In genomic region chr4:32700838-32701237, GRCh38 we compare ENCODE assay signal across 30 cellular contexts.
"Had no signal": no experiment of that assay in that cellular context is flagged by ENCODE, and none has a peak within 500 bp of the region (broad histone marks: within the 10 kb centered on the region; RNA-seq: fewer than 3 reads in every experiment).

No MANE protein-coding gene starts in this region.

- FAIRE-seq: astrocyte, bronchial epithelial cell had no signal

- H3K4me1 ChIP-seq: esophagus muscularis mucosa, gastroesophageal sphincter, heart right ventricle had no signal

- H3K27ac ChIP-seq: brain microvascular endothelial cell, esophagus muscularis mucosa, foreskin keratinocyte, gastroesophageal sphincter, heart right ventricle, WERI-Rb-1 had no signal

- DNase-seq: activated B cell treated with CpG ODN at 0.5 μM for 24 hours; activated CD4-positive, alpha-beta T cell treated with anti-CD3 and anti-CD28 coated beads for 48 hours; activated CD4-positive, alpha-beta T cell treated with anti-CD3 and anti-CD28 coated beads, Interleukin-2, amount 50 U/mL, for 1 hour; activated CD4-positive, alpha-beta T cell treated with anti-CD3 and anti-CD28 coated beads, Interleukin-2, amount 50 U/mL, for 48 hours; activated CD8-positive, alpha-beta memory T cell treated with anti-CD3 and anti-CD28 coated beads for 24 hours; activated CD8-positive, alpha-beta T cell treated with anti-CD3 and anti-CD28 coated beads for 36 hours; activated effector memory CD4-positive, alpha-beta T cell treated with Interleukin-2 at 50 U/mL for 16 hours; activated gamma-delta T cell treated with Interleukin-2 at 50 U/mL for 16 hours; activated naive CD4-positive, alpha-beta T cell treated with anti-CD3 and anti-CD28 coated beads, Interleukin-2, amount 50 U/mL, for 16 hours; activated naive CD4-positive, alpha-beta T cell treated with Interleukin-2 at 50 U/mL for 16 hours; activated T-cell treated with anti-CD3 and anti-CD28 coated beads, Interleukin-2, amount 50 U/mL, for 4 hours; amniotic stem cell; anterior cingulate cortex; brain microvascular endothelial cell; cortex of kidney; dermis blood vessel endothelial cell; effector CD4-positive, alpha-beta T cell; effector memory CD8-positive, alpha-beta T cell; erythroblast; foreskin keratinocyte; heart right ventricle; T-helper 17 cell; T1000; WERI-Rb-1 had no signal

- H3K27me3 ChIP-seq: brain microvascular endothelial cell, esophagus muscularis mucosa, foreskin keratinocyte, gastroesophageal sphincter, heart right ventricle had no signal

- H3K4me3 ChIP-seq: esophagus muscularis mucosa, gastroesophageal sphincter, heart right ventricle had no signal

- ATAC-seq: activated CD4-positive, CD25-positive, alpha-beta regulatory T cell treated with anti-CD3 and anti-CD28 coated beads, Interleukin-2, amount 50 U/mL, for 24 hours; activated CD8-positive, alpha-beta T cell treated with anti-CD3 and anti-CD28 coated beads for 36 hours; activated T-cell treated with anti-CD3 and anti-CD28 coated beads, Interleukin-2, amount 50 U/mL, for 4 hours; activated T-helper 17 cell treated with anti-CD3 and anti-CD28 coated beads, Interleukin-2, amount 50 U/mL, for 72 hours; effector memory CD8-positive, alpha-beta T cell; foreskin keratinocyte; gastroesophageal sphincter; heart right ventricle; T-helper 17 cell had no signal

- H3K36me3 ChIP-seq: brain microvascular endothelial cell, esophagus muscularis mucosa, gastroesophageal sphincter, heart right ventricle, WERI-Rb-1 had no signal

- H3K9me3 ChIP-seq: esophagus muscularis mucosa, gastroesophageal sphincter had no signal
